13 cellular contexts compared by ENCODE assay signal in the genomic region with DNA sequence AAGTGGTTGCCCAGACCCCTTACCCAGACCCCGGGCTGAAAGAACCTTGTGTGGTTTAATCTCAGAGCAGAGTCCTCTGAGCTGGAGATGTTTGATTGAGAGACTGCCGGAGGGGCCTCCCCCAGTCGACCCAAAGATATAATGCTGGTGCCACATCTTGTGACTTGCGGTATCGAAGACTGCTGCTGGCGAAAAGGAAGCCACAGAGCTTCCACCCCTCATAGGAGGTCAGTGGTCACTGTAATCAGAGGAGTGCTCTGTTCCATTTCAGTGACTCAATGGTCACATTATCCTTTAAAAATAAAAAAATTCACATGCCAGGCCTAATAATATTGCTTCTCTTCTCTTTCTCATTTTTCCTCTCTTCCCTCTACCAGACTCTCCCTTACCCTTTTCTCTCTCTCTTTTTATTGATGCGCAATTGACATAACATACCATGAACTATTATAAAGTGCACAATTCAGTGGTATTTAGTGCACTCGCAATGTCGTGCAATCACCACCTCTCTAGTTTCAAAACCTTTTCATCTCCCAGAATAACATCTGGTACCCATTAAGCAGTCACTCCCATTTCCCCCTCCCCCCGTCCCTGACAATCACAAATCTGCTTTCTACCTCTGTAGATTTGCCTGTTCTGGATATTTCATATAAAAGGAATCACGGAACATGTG. TPM values are rescaled to one million over a fixed set of nuclear protein-coding genes. Genes with fewer than 3 reads are reported as not detected.
A peak's percentile ranks its signal among the peaks of the same experiment; 100 is the strongest.
DNase-seq lines count a peak whose midpoint lies in the region; TF ChIP-seq lines count a peak whose summit lies in the region.
"Had no signal": no experiment of that assay in that cellular context is flagged by ENCODE, and none has a peak within 500 bp of the region (broad histone marks: within the 10 kb centered on the region; RNA-seq: fewer than 3 reads in every experiment).

No MANE protein-coding gene starts in this region.

- DNase-seq in A673 (ENCODE audit: low spot score) (peak; percentile 50), NCI-H1694 treated with DMSO at 0.1 percent for 48 hours (lab: John Stamatoyannopoulos, UW) (peak; percentile 66), brain microvascular endothelial cell (no peak), mesothelial cell of epicardium (ENCODE audit: low spot score in 2 of 2, unreplicated experiment in 2 of 2) (no peak), caudate nucleus (lab: John Stamatoyannopoulos, UW) (no peak), SIG-M5 (lab: John Stamatoyannopoulos, UW) (no peak), posterior vena cava (ENCODE audit: low spot score) (no peak)
- no peak for DNase-seq in activated CD8-positive, alpha-beta memory T cell treated with anti-CD3 and anti-CD28 coated beads for 24 hours
- DNase-seq: activated B cell treated with CpG ODN at 0.5 μM for 24 hours; effector memory CD8-positive, alpha-beta T cell; NCI-H510A had no signal

- intact Hi-C loops in A673 (cut with micrococcal nuclease; ENCODE audit: unreplicated experiment), result no loop called here
- intact Hi-C loops in posterior vena cava (cut with DNase I), result no loop called here

- no TSS peak for BruUV-seq in A673 (replicated peaks; lab: Mats Ljungman, UMichigan)

- H3K9me3 Mint-ChIP-seq in mesothelial cell of epicardium, result no peaks in the 10 kb centered on the region
- H3K9me3 Mint-ChIP-seq: activated B cell treated with CpG ODN at 0.5 μM for 24 hours; activated naive CD4-positive, alpha-beta T cell treated with anti-CD3 and anti-CD28 coated beads, Interleukin-2, amount 50 U/mL, for 24 hours; effector memory CD8-positive, alpha-beta T cell had no signal

- peak overlapping the region; percentile 48 for H3K27ac Mint-ChIP-seq in mesothelial cell of epicardium
- H3K27ac Mint-ChIP-seq: activated B cell treated with CpG ODN at 0.5 μM for 24 hours, B cell had no signal

- peaks cover 42% of the 10 kb centered on the region for H3K4me1 ChIP-seq in A673 (ENCODE audit: insufficient read depth, low read length, poor library complexity, severe bottlenecking)

- no peaks in the 10 kb centered on the region for H3K27me3 ChIP-seq in A673 (replicated peaks; ENCODE audit: insufficient read depth, low read depth, low read length, poor library complexity)
- H3K27me3 ChIP-seq in brain microvascular endothelial cell (replicated peaks), result no peaks in the 10 kb centered on the region

- no peaks in the 10 kb centered on the region for H3K9me3 ChIP-seq in A673 (ENCODE audit: low read depth, low read length, poor library complexity, severe bottlenecking)

- POLR2A ChIA-PET in A673 (lab: Charles Lee; ENCODE audit: low non-redundant PET), result no interaction called here

- no peak overlapping the region for H3K4me3 ChIP-seq in A673 (ENCODE audit: low read depth, low read length, poor library complexity, severe bottlenecking)
- no peak overlapping the region for H3K4me3 ChIP-seq in brain microvascular endothelial cell (ENCODE audit: low read depth, low read length)

- no peaks in the 10 kb centered on the region for H3K27me3 Mint-ChIP-seq in mesothelial cell of epicardium (ENCODE audit: low read depth)
- H3K27me3 Mint-ChIP-seq: activated B cell treated with CpG ODN at 0.5 μM for 24 hours; activated naive CD4-positive, alpha-beta T cell treated with anti-CD3 and anti-CD28 coated beads, Interleukin-2, amount 50 U/mL, for 24 hours; B cell; effector memory CD8-positive, alpha-beta T cell had no signal

- CTCF ChIA-PET in A673 (lab: Charles Lee), result no interaction called here

- H3K4me1 Mint-ChIP-seq in mesothelial cell of epicardium, result peaks cover 48% of the 10 kb centered on the region

- H3K4me3 Mint-ChIP-seq in mesothelial cell of epicardium, result no peak overlapping the region
- H3K4me3 Mint-ChIP-seq: activated B cell treated with CpG ODN at 0.5 μM for 24 hours; activated naive CD4-positive, alpha-beta T cell treated with anti-CD3 and anti-CD28 coated beads, Interleukin-2, amount 50 U/mL, for 24 hours; B cell; effector memory CD8-positive, alpha-beta T cell had no signal

- H3K36me3 ChIP-seq in A673 (ENCODE audit: insufficient read depth, low read length, poor library complexity, severe bottlenecking) (no peaks in the 10 kb centered on the region), brain microvascular endothelial cell (replicated peaks) (no peaks in the 10 kb centered on the region)

- H3K27ac ChIP-seq in A673 (ENCODE audit: low read depth, low read length, poor library complexity, severe bottlenecking) (peak overlapping the region; percentile 47), brain microvascular endothelial cell (peak overlapping the region; percentile 38), caudate nucleus (ENCODE audit: low read depth, low read length) (no peak overlapping the region)

- no peak for TF ChIP-seq CTCF in A673 (conservative IDR thresholded peaks at IDR 0.05; ENCODE audit: low read depth, low read length)
- no peak for TF ChIP-seq CTCF in brain microvascular endothelial cell (IDR thresholded peaks at IDR 0.05; ENCODE audit: low read depth, low read length, missing control alignments)
- TF ChIP-seq CTCF in mesothelial cell of epicardium (IDR thresholded peaks at IDR 0.05; ENCODE audit: unreplicated experiment), result no peak

- H3K36me3 Mint-ChIP-seq in mesothelial cell of epicardium, result no peaks in the 10 kb centered on the region
- H3K36me3 Mint-ChIP-seq: activated naive CD4-positive, alpha-beta T cell treated with anti-CD3 and anti-CD28 coated beads, Interleukin-2, amount 50 U/mL, for 24 hours had no signal

- in situ Hi-C loops in brain microvascular endothelial cell (cut with HindIII; ENCODE audit: low pct_ligation_motif_present, low sequenced_read_pairs), result no loop called here

RNA-seq across cellular contexts. Expression of a gene that starts 52.6 kb away (rescaled TPM):
- total RNA-seq in A673 (2021), result 1.7 and 1.9 TPM in 2 replicates
- total RNA-seq in mesothelial cell of epicardium, result 6.6 to 8.0 TPM (median 7.2 TPM) in 3 replicates
- total RNA-seq in posterior vena cava, result 10 to 100 TPM; 51.2 to 53.5 TPM

Comparison
In these comparisons a context has a peak if more than half of its experiments do, and no peak if none do; other contexts are left out.
1. DNase-seq: peak in A673 (single experiment) and NCI-H1694 treated with DMSO at 0.1 percent for 48 hours (single experiment); none in brain microvascular endothelial cell (single experiment), mesothelial cell of epicardium (0 of 2), caudate nucleus (0 of 61), activated CD8-positive, alpha-beta memory T cell treated with anti-CD3 and anti-CD28 coated beads for 24 hours (single experiment), SIG-M5 (single experiment) and posterior vena cava (single experiment).